1 cellular context compared by ENCODE assay signal in genomic region chr14:74932401-74932901, GRCh38.
TF ChIP-seq lines count a peak whose summit lies in the region.

No MANE protein-coding gene starts in this region.

TF ChIP-seq in HepG2, 621 proteins besides CTCF, POLR2A, EP300 and RAD21 (continued from another document and continues in another):
- TF ChIP-seq DZIP1 (CRISPR knock-in tag; IDR thresholded peaks at IDR 0.05) (no peak), ZNF563 (CRISPR knock-in tag; IDR thresholded peaks at IDR 0.05) (no peak), SOX13 (IDR thresholded peaks at IDR 0.05) (no peak), SOX13 (CRISPR knock-in tag; conservative IDR thresholded peaks at IDR 0.05 in 1 of 2, IDR thresholded peaks at IDR 0.05 in 1 of 2) (no peak), BORCS8-MEF2B (CRISPR knock-in tag; IDR thresholded peaks at IDR 0.05) (no peak), STAT5B (CRISPR knock-in tag; IDR thresholded peaks at IDR 0.05) (no peak), ZNF773 (CRISPR knock-in tag; IDR thresholded peaks at IDR 0.05; ENCODE audit: borderline replicate concordance) (no peak), DDIT3 (CRISPR knock-in tag; IDR thresholded peaks at IDR 0.05) (no peak), ZNF12 (CRISPR knock-in tag; IDR thresholded peaks at IDR 0.05) (no peak), HMGXB3 (CRISPR knock-in tag; IDR thresholded peaks at IDR 0.05; ENCODE audit: borderline replicate concordance) (no peak), FIP1L1 (IDR thresholded peaks at IDR 0.05; ENCODE audit: borderline replicate concordance, insufficient read depth, low read depth, low read length) (no peak), PTBP1 (IDR thresholded peaks at IDR 0.05; ENCODE audit: low read depth, low read length, poor library complexity, severe bottlenecking) (no peak), ZSCAN25 (CRISPR knock-in tag; IDR thresholded peaks at IDR 0.05) (no peak), ZNF318 (CRISPR knock-in tag; IDR thresholded peaks at IDR 0.05) (no peak), SMAD1 (CRISPR knock-in tag; IDR thresholded peaks at IDR 0.05; ENCODE audit: borderline replicate concordance, low read depth) (no peak), KDM3A (CRISPR knock-in tag; IDR thresholded peaks at IDR 0.05; ENCODE audit: low read depth) (no peak), NFYC (CRISPR knock-in tag; IDR thresholded peaks at IDR 0.05) (no peak), ZNF354B (CRISPR knock-in tag; IDR thresholded peaks at IDR 0.05) (no peak), RORA (CRISPR knock-in tag; IDR thresholded peaks at IDR 0.05) (no peak), RARG (CRISPR knock-in tag; IDR thresholded peaks at IDR 0.05; ENCODE audit: low read depth) (no peak), KAT8 (CRISPR knock-in tag; IDR thresholded peaks at IDR 0.05) (0 out of 2 replicates have a peak, but pooled peaks have one; percentile 35), ZNF577 (CRISPR knock-in tag; IDR thresholded peaks at IDR 0.05; ENCODE audit: borderline replicate concordance, low read depth) (no peak), THAP11 (CRISPR knock-in tag; IDR thresholded peaks at IDR 0.05) (no peak), YY1 (IDR thresholded peaks at IDR 0.05; ENCODE audit: insufficient read depth, insufficient replicate concordance, low read depth, low read length) (no peak), MXD4 (CRISPR knock-in tag; IDR thresholded peaks at IDR 0.05) (no peak), LCORL (IDR thresholded peaks at IDR 0.05) (no peak), LCORL (CRISPR knock-in tag; IDR thresholded peaks at IDR 0.05) (peak; percentile 68), ZNF232 (CRISPR knock-in tag; IDR thresholded peaks at IDR 0.05; ENCODE audit: borderline replicate concordance) (no peak), ELK4 (CRISPR knock-in tag; IDR thresholded peaks at IDR 0.05; ENCODE audit: borderline replicate concordance) (no peak), MAFK (conservative IDR thresholded peaks at IDR 0.05 in 1 of 2, IDR thresholded peaks at IDR 0.05 in 1 of 2; ENCODE audit: low read length in 2 of 2) (0 out of 4 replicates have a peak, but pooled peaks of 1 of the 2 experiments have one; percentile 8), RARA (CRISPR knock-in tag; IDR thresholded peaks at IDR 0.05) (no peak), NRL (CRISPR knock-in tag; IDR thresholded peaks at IDR 0.05; ENCODE audit: borderline replicate concordance) (no peak), SALL1 (CRISPR knock-in tag; IDR thresholded peaks at IDR 0.05) (peak; percentile 48), AFF4 (CRISPR knock-in tag; IDR thresholded peaks at IDR 0.05) (no peak), ZNF124 (CRISPR knock-in tag; IDR thresholded peaks at IDR 0.05) (no peak), ATF3 (CRISPR knock-in tag; IDR thresholded peaks at IDR 0.05) (no peak)
- TF ChIP-seq, protein P1, sequence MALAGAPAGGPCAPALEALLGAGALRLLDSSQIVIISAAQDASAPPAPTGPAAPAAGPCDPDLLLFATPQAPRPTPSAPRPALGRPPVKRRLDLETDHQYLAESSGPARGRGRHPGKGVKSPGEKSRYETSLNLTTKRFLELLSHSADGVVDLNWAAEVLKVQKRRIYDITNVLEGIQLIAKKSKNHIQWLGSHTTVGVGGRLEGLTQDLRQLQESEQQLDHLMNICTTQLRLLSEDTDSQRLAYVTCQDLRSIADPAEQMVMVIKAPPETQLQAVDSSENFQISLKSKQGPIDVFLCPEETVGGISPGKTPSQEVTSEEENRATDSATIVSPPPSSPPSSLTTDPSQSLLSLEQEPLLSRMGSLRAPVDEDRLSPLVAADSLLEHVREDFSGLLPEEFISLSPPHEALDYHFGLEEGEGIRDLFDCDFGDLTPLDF (CRISPR knock-in tag; IDR thresholded peaks at IDR 0.05) = no peak
- TF ChIP-seq, protein P2, sequence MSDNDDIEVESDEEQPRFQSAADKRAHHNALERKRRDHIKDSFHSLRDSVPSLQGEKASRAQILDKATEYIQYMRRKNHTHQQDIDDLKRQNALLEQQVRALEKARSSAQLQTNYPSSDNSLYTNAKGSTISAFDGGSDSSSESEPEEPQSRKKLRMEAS (IDR thresholded peaks at IDR 0.05) = no peak; the same call in 1 of the 2 replicates
